Comparison of ENCODE assay signal across 14 cellular contexts in genomic region chr21:16309250-16309971, GRCh38.
A peak's percentile ranks its signal among the peaks of the same experiment; 100 is the strongest.
DNase-seq lines count a peak whose midpoint lies in the region; ATAC-seq, FAIRE-seq and TF ChIP-seq lines count a peak whose summit lies in the region.
"Had no signal": no experiment of that assay in that cellular context is flagged by ENCODE, and none has a peak within 500 bp of the region (broad histone marks: within the 10 kb centered on the region; RNA-seq: fewer than 3 reads in every experiment).

No MANE protein-coding gene starts in this region.

- H3K36me3 ChIP-seq in bronchial epithelial cell (ENCODE audit: control insufficient read depth, insufficient read depth, low read length) (no peaks in the 10 kb centered on the region), skeletal muscle satellite cell (ENCODE audit: insufficient read depth, low read length) (no peaks in the 10 kb centered on the region)

- H3K4me3 ChIP-seq in LNCaP clone FGC (ENCODE audit: low read depth, low read length) (peak overlapping the region; percentile 57), bronchial epithelial cell (ENCODE audit: low read depth, low read length) (no peak overlapping the region), skeletal muscle satellite cell (ENCODE audit: low read length) (peak overlapping the region; percentile 62)

- H3K4me1 ChIP-seq in skeletal muscle satellite cell (ENCODE audit: control insufficient read depth, insufficient read depth, low read length), result peaks cover 7% of the 10 kb centered on the region

- FAIRE-seq in bronchial epithelial cell (lab: Jason Lieb, UNC), result peak; percentile 52

- no peaks in the 10 kb centered on the region for H3K9me3 ChIP-seq in skeletal muscle satellite cell (replicated peaks; ENCODE audit: low read length)

- peak; percentile 82 for DNase-seq in LNCaP clone FGC (ENCODE audit: low read depth)
- DNase-seq in bronchial epithelial cell (ENCODE audit: low read depth), result no peak
- no peak for DNase-seq in left lobe of liver (ENCODE audit: low spot score)
- no peak for DNase-seq in Kasumi-1 (lab: John Stamatoyannopoulos, UW)
- DNase-seq in HUDEP-2 (lab: John Stamatoyannopoulos, UW; ENCODE audit: unreplicated experiment in 76 of 76), result no peak
- DNase-seq in GM19240 (ENCODE audit: insufficient read length, low spot score), result no peak
- DNase-seq: activated T-cell treated with anti-CD3 and anti-CD28 coated beads for 4 hours; effector memory CD8-positive, alpha-beta T cell; H7; left cardiac atrium; MV-4-11 had no signal

- TF ChIP-seq CTCF in LNCaP clone FGC (IDR thresholded peaks at IDR 0.05; ENCODE audit: control insufficient read depth, extremely low read depth, insufficient read depth) (no peak), bronchial epithelial cell (IDR thresholded peaks at IDR 0.05; ENCODE audit: insufficient read depth, low read length, severe bottlenecking) (no peak)

- H3K27me3 ChIP-seq in bronchial epithelial cell (ENCODE audit: control insufficient read depth, insufficient read depth, low read length), result no peaks in the 10 kb centered on the region
- H3K27me3 ChIP-seq in skeletal muscle satellite cell (ENCODE audit: control insufficient read depth, insufficient read depth, low read length), result no peaks in the 10 kb centered on the region

- H3K9ac ChIP-seq in skeletal muscle satellite cell (ENCODE audit: low read depth, low read length), result peak overlapping the region; percentile 80

- ATAC-seq in left lobe of liver (peak; percentile 70), GM19023 (IDR thresholded peaks at IDR 0.05; ENCODE audit: unreplicated experiment) (no peak)
- ATAC-seq: activated CD4-positive, CD25-positive, alpha-beta regulatory T cell treated with anti-CD3 and anti-CD28 coated beads, Interleukin-2, amount 50 U/mL, for 24 hours; effector memory CD8-positive, alpha-beta T cell; left cardiac atrium had no signal

- peak overlapping the region; percentile 90 for H3K4me2 ChIP-seq in skeletal muscle satellite cell (ENCODE audit: low read length)
